9 cellular contexts compared by ENCODE assay signal in the genomic region with DNA sequence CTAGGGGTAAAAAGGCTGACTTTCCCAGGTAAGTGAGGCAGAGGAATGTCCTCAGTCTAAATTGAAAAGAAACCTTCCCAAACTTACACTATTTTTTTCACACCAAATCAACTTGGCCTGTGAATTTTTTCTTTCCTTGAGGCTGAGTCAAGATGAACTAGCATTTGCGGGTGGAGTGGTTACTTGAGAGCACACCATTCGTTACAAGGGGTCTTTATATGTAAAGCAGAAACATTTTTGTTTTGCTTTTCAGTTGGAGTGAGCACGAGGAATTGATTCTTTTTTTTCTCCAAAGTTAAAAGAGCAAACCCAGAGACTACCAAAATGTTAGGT. TPM values are rescaled to one million over a fixed set of nuclear protein-coding genes. Genes with fewer than 3 reads are reported as not detected.
DNase-seq lines count a peak whose midpoint lies in the region; ATAC-seq and TF ChIP-seq lines count a peak whose summit lies in the region.
"Had no signal": no experiment of that assay in that cellular context is flagged by ENCODE, and none has a peak within 500 bp of the region (broad histone marks: within the 10 kb centered on the region; RNA-seq: fewer than 3 reads in every experiment).

No MANE protein-coding gene starts in this region.

- intact Hi-C loops in esophagus squamous epithelium (cut with DNase I) (no loop called here), posterior vena cava (cut with DNase I) (no loop called here)

- H3K9me3 ChIP-seq in BE2C (no peaks in the 10 kb centered on the region), Peyer's patch (no peaks in the 10 kb centered on the region), esophagus squamous epithelium (no peaks in the 10 kb centered on the region)

- no peak overlapping the region for H3K4me3 Mint-ChIP-seq in progenitor cell of endocrine pancreas (ENCODE audit: low read depth)
- no peak overlapping the region for H3K4me3 Mint-ChIP-seq in activated CD8-positive, alpha-beta memory T cell treated with anti-CD3 and anti-CD28 coated beads, Interleukin-2, amount 10 ng/mL, durations not matched to agents 7 days and 5 days

- no peaks in the 10 kb centered on the region for H3K27me3 ChIP-seq in BE2C
- H3K27me3 ChIP-seq in Peyer's patch: no peaks in the 10 kb centered on the region
- no peaks in the 10 kb centered on the region for H3K27me3 ChIP-seq in esophagus squamous epithelium

- CTCF ChIA-PET in activated CD8-positive, alpha-beta memory T cell treated with anti-CD3 and anti-CD28 coated beads, Interleukin-2, amount 10 ng/mL, durations not matched to agents 7 days and 5 days (lab: Charles Lee): interaction anchor here (0.8 kb wide), 1 partner anchor 33 kb away, joined by 3 read pairs; no protein-coding TSS in a partner anchor

- no peak for ATAC-seq in activated CD8-positive, alpha-beta memory T cell treated with anti-CD3 and anti-CD28 coated beads, Interleukin-2, amount 10 ng/mL, durations not matched to agents 7 days and 5 days
- no peak for ATAC-seq in HG02571 (IDR thresholded peaks at IDR 0.05; ENCODE audit: unreplicated experiment)

- H3K4me1 ChIP-seq in BE2C: peaks cover 14% of the 10 kb centered on the region; the same call in 1 of the 2 replicates
- H3K4me1 ChIP-seq in Peyer's patch: peaks cover 0 to 41% (median 0%) of the 10 kb centered on the region in 4 donors
- peaks cover 39 to 87% (median 47%) of the 10 kb centered on the region in 3 donors for H3K4me1 ChIP-seq in esophagus squamous epithelium

- DNase-seq in BE2C (no peak), Peyer's patch (no peak), esophagus squamous epithelium (lab: John Stamatoyannopoulos, UW) (no peak), progenitor cell of endocrine pancreas (ENCODE audit: low spot score, unreplicated experiment) (no peak), DMS53 (lab: John Stamatoyannopoulos, UW) (no peak), posterior vena cava (ENCODE audit: low spot score) (no peak)
- DNase-seq in activated CD8-positive, alpha-beta memory T cell treated with anti-CD3 and anti-CD28 coated beads, Interleukin-2, amount 10 ng/mL, durations not matched to agents 7 days and 5 days: no peak

- H3K36me3 ChIP-seq in BE2C (no peaks in the 10 kb centered on the region), Peyer's patch (no peaks in the 10 kb centered on the region), esophagus squamous epithelium (no peaks in the 10 kb centered on the region)

- H3K9me3 Mint-ChIP-seq in progenitor cell of endocrine pancreas (ENCODE audit: low read depth): no peaks in the 10 kb centered on the region
- no peaks in the 10 kb centered on the region for H3K9me3 Mint-ChIP-seq in activated CD8-positive, alpha-beta memory T cell treated with anti-CD3 and anti-CD28 coated beads, Interleukin-2, amount 10 ng/mL, durations not matched to agents 7 days and 5 days (ENCODE audit: low read depth)

- no peaks in the 10 kb centered on the region for H3K36me3 Mint-ChIP-seq in progenitor cell of endocrine pancreas (ENCODE audit: insufficient read depth)
- H3K36me3 Mint-ChIP-seq in activated CD8-positive, alpha-beta memory T cell treated with anti-CD3 and anti-CD28 coated beads, Interleukin-2, amount 10 ng/mL, durations not matched to agents 7 days and 5 days: peaks cover 14% of the 10 kb centered on the region

- peak overlapping the region in 3 of 4 donors; percentile 54 to 82 (median 81) for H3K27ac ChIP-seq in Peyer's patch
- peak overlapping the region; percentile 74 to 87 (median 82) for H3K27ac ChIP-seq in esophagus squamous epithelium
- H3K27ac ChIP-seq: HL-60 had no signal

- peak overlapping the region; percentile 52 for H3K4me3 ChIP-seq in BE2C (ENCODE audit: low read depth, low read length)
- peak overlapping the region in 2 of 4 donors; percentile 28 to 30 for H3K4me3 ChIP-seq in Peyer's patch
- H3K4me3 ChIP-seq in esophagus squamous epithelium: peak overlapping the region in 3 of 4 donors; percentile 10 to 48 (median 19)

- peak overlapping the region; percentile 72 for H3K27ac Mint-ChIP-seq in progenitor cell of endocrine pancreas
- H3K27ac Mint-ChIP-seq in activated CD8-positive, alpha-beta memory T cell treated with anti-CD3 and anti-CD28 coated beads, Interleukin-2, amount 10 ng/mL, durations not matched to agents 7 days and 5 days: no peak overlapping the region

- no peak for TF ChIP-seq POLR2A in Peyer's patch (IDR thresholded peaks at IDR 0.05)
- TF ChIP-seq POLR2A in esophagus squamous epithelium (IDR thresholded peaks at IDR 0.05): no peak

- peaks cover 27% of the 10 kb centered on the region for H3K4me1 Mint-ChIP-seq in progenitor cell of endocrine pancreas (ENCODE audit: low read depth)
- H3K4me1 Mint-ChIP-seq in activated CD8-positive, alpha-beta memory T cell treated with anti-CD3 and anti-CD28 coated beads, Interleukin-2, amount 10 ng/mL, durations not matched to agents 7 days and 5 days: peaks cover 23% of the 10 kb centered on the region

- WGBS in esophagus squamous epithelium, 2 donors: 13 to 26% methylated on average over 3 of the region's 3 CpGs

- TF ChIP-seq CTCF in BE2C (IDR thresholded peaks at IDR 0.05; ENCODE audit: low read depth, low read length) (no peak), Peyer's patch (IDR thresholded peaks at IDR 0.05) (no peak), esophagus squamous epithelium (IDR thresholded peaks at IDR 0.05) (no peak), progenitor cell of endocrine pancreas (IDR thresholded peaks at IDR 0.05; ENCODE audit: unreplicated experiment) (no peak)

- H3K27me3 Mint-ChIP-seq in progenitor cell of endocrine pancreas: no peaks in the 10 kb centered on the region
- no peaks in the 10 kb centered on the region for H3K27me3 Mint-ChIP-seq in activated CD8-positive, alpha-beta memory T cell treated with anti-CD3 and anti-CD28 coated beads, Interleukin-2, amount 10 ng/mL, durations not matched to agents 7 days and 5 days

RNA-seq across cellular contexts. Expression of a gene that starts 36.4 kb away (rescaled TPM):
- 9.9 TPM for polyA plus RNA-seq in BE2C (2012; ENCODE audit: insufficient read depth, insufficient read length, low read depth)
- 10 to 100 TPM in 3 of 4 donors, 1 to 10 TPM in 1; 8.4 to 60.2 (median 22.7) TPM for total RNA-seq in Peyer's patch
- 10 to 100 TPM in 1 of 4 donors, 1 to 10 TPM in 3; 4.7 to 21.7 (median 7.3) TPM for total RNA-seq in esophagus squamous epithelium
- total RNA-seq in progenitor cell of endocrine pancreas: 17.6 and 18.8 TPM in 2 replicates
- 10 to 100 TPM; 12.7 to 14.5 TPM for total RNA-seq in activated CD8-positive, alpha-beta memory T cell treated with anti-CD3 and anti-CD28 coated beads, Interleukin-2, amount 10 ng/mL, durations not matched to agents 7 days and 5 days
- 10 to 100 TPM; 13.1 to 16.2 TPM for total RNA-seq in posterior vena cava
